1 cellular context compared by ENCODE assay signal in the genomic region with DNA sequence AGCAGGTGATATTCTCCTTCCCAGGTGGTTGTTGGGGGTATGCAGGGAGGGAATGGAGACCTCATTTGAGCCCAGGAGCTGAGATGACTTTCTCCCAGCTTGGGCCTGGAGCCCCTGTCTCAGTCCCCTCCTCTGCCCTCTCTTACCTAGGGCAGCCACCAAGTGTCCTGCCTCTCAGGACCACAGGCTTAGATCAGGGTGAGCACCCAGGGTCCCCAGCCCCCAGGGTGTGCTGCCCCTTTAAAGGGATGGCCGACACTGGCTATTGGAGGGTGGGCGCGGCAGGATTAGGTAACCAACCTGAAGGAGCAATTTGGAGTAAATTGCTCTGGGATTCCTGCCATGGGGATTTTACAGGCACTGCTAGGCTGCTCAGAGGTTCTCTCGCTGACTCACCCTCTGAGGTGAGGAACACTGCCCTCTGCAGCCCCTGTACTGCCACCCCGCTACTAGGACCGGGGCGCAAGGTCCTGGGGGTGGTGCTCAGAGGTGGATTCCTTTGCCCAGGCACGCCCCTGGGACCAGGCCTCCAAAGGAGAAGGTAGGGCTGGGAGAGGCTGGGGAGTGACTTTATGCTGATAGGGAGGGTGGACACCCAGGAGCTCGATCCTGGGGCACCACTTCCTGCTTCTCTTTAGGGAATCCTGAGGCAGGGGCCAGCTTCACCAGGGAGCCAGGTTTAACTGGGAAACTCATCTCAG.
TF ChIP-seq lines count a peak whose summit lies in the region.

No MANE protein-coding gene starts in this region.

TF ChIP-seq in K562, 482 proteins besides CTCF, POLR2A, EP300 and RAD21 (continued from another document and continues in another):
- TF ChIP-seq, protein P1, sequence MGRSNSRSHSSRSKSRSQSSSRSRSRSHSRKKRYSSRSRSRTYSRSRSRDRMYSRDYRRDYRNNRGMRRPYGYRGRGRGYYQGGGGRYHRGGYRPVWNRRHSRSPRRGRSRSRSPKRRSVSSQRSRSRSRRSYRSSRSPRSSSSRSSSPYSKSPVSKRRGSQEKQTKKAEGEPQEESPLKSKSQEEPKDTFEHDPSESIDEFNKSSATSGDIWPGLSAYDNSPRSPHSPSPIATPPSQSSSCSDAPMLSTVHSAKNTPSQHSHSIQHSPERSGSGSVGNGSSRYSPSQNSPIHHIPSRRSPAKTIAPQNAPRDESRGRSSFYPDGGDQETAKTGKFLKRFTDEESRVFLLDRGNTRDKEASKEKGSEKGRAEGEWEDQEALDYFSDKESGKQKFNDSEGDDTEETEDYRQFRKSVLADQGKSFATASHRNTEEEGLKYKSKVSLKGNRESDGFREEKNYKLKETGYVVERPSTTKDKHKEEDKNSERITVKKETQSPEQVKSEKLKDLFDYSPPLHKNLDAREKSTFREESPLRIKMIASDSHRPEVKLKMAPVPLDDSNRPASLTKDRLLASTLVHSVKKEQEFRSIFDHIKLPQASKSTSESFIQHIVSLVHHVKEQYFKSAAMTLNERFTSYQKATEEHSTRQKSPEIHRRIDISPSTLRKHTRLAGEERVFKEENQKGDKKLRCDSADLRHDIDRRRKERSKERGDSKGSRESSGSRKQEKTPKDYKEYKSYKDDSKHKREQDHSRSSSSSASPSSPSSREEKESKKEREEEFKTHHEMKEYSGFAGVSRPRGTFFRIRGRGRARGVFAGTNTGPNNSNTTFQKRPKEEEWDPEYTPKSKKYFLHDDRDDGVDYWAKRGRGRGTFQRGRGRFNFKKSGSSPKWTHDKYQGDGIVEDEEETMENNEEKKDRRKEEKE (IDR thresholded peaks at IDR 0.05; ENCODE audit: borderline replicate concordance in 1 of 2, control insufficient read depth in 1 of 2, low read depth in 2 of 2, low read length in 1 of 2), result no peak
- TF ChIP-seq, protein P2, sequence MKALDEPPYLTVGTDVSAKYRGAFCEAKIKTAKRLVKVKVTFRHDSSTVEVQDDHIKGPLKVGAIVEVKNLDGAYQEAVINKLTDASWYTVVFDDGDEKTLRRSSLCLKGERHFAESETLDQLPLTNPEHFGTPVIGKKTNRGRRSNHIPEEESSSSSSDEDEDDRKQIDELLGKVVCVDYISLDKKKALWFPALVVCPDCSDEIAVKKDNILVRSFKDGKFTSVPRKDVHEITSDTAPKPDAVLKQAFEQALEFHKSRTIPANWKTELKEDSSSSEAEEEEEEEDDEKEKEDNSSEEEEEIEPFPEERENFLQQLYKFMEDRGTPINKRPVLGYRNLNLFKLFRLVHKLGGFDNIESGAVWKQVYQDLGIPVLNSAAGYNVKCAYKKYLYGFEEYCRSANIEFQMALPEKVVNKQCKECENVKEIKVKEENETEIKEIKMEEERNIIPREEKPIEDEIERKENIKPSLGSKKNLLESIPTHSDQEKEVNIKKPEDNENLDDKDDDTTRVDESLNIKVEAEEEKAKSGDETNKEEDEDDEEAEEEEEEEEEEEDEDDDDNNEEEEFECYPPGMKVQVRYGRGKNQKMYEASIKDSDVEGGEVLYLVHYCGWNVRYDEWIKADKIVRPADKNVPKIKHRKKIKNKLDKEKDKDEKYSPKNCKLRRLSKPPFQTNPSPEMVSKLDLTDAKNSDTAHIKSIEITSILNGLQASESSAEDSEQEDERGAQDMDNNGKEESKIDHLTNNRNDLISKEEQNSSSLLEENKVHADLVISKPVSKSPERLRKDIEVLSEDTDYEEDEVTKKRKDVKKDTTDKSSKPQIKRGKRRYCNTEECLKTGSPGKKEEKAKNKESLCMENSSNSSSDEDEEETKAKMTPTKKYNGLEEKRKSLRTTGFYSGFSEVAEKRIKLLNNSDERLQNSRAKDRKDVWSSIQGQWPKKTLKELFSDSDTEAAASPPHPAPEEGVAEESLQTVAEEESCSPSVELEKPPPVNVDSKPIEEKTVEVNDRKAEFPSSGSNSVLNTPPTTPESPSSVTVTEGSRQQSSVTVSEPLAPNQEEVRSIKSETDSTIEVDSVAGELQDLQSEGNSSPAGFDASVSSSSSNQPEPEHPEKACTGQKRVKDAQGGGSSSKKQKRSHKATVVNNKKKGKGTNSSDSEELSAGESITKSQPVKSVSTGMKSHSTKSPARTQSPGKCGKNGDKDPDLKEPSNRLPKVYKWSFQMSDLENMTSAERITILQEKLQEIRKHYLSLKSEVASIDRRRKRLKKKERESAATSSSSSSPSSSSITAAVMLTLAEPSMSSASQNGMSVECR (CRISPR knock-in tag; IDR thresholded peaks at IDR 0.05), result no peak
- no peak for TF ChIP-seq OTX1 (CRISPR knock-in tag; IDR thresholded peaks at IDR 0.05)
- no peak for TF ChIP-seq ZSCAN29 (IDR thresholded peaks at IDR 0.05)
- no peak for TF ChIP-seq ETV5 (CRISPR knock-in tag; IDR thresholded peaks at IDR 0.05; ENCODE audit: low read depth)
- TF ChIP-seq, protein P3, sequence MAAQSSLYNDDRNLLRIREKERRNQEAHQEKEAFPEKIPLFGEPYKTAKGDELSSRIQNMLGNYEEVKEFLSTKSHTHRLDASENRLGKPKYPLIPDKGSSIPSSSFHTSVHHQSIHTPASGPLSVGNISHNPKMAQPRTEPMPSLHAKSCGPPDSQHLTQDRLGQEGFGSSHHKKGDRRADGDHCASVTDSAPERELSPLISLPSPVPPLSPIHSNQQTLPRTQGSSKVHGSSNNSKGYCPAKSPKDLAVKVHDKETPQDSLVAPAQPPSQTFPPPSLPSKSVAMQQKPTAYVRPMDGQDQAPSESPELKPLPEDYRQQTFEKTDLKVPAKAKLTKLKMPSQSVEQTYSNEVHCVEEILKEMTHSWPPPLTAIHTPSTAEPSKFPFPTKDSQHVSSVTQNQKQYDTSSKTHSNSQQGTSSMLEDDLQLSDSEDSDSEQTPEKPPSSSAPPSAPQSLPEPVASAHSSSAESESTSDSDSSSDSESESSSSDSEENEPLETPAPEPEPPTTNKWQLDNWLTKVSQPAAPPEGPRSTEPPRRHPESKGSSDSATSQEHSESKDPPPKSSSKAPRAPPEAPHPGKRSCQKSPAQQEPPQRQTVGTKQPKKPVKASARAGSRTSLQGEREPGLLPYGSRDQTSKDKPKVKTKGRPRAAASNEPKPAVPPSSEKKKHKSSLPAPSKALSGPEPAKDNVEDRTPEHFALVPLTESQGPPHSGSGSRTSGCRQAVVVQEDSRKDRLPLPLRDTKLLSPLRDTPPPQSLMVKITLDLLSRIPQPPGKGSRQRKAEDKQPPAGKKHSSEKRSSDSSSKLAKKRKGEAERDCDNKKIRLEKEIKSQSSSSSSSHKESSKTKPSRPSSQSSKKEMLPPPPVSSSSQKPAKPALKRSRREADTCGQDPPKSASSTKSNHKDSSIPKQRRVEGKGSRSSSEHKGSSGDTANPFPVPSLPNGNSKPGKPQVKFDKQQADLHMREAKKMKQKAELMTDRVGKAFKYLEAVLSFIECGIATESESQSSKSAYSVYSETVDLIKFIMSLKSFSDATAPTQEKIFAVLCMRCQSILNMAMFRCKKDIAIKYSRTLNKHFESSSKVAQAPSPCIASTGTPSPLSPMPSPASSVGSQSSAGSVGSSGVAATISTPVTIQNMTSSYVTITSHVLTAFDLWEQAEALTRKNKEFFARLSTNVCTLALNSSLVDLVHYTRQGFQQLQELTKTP (IDR thresholded peaks at IDR 0.05; ENCODE audit: low read depth in 1 of 2, partially characterized antibody in 2 of 2), result no peak
- no peak for TF ChIP-seq KLF16 (IDR thresholded peaks at IDR 0.05)
- TF ChIP-seq PHB (CRISPR knock-in tag; IDR thresholded peaks at IDR 0.05), result no peak
- TF ChIP-seq CBX3 (IDR thresholded peaks at IDR 0.05; ENCODE audit: borderline replicate concordance in 1 of 2, low read length in 2 of 2), result no peak
- TF ChIP-seq KAT8 (IDR thresholded peaks at IDR 0.05; ENCODE audit: low read depth), result no peak
- no peak for TF ChIP-seq ZNF445 (CRISPR knock-in tag; IDR thresholded peaks at IDR 0.05; ENCODE audit: low read depth)
- TF ChIP-seq, protein P4, sequence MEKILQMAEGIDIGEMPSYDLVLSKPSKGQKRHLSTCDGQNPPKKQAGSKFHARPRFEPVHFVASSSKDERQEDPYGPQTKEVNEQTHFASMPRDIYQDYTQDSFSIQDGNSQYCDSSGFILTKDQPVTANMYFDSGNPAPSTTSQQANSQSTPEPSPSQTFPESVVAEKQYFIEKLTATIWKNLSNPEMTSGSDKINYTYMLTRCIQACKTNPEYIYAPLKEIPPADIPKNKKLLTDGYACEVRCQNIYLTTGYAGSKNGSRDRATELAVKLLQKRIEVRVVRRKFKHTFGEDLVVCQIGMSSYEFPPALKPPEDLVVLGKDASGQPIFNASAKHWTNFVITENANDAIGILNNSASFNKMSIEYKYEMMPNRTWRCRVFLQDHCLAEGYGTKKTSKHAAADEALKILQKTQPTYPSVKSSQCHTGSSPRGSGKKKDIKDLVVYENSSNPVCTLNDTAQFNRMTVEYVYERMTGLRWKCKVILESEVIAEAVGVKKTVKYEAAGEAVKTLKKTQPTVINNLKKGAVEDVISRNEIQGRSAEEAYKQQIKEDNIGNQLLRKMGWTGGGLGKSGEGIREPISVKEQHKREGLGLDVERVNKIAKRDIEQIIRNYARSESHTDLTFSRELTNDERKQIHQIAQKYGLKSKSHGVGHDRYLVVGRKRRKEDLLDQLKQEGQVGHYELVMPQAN (IDR thresholded peaks at IDR 0.05; ENCODE audit: borderline replicate concordance), result no peak
- TF ChIP-seq TCFL5 (CRISPR knock-in tag; conservative IDR thresholded peaks at IDR 0.05), result no peak
- TF ChIP-seq SLC30A9 (CRISPR knock-in tag; IDR thresholded peaks at IDR 0.05), result no peak
- TF ChIP-seq, protein P5, sequence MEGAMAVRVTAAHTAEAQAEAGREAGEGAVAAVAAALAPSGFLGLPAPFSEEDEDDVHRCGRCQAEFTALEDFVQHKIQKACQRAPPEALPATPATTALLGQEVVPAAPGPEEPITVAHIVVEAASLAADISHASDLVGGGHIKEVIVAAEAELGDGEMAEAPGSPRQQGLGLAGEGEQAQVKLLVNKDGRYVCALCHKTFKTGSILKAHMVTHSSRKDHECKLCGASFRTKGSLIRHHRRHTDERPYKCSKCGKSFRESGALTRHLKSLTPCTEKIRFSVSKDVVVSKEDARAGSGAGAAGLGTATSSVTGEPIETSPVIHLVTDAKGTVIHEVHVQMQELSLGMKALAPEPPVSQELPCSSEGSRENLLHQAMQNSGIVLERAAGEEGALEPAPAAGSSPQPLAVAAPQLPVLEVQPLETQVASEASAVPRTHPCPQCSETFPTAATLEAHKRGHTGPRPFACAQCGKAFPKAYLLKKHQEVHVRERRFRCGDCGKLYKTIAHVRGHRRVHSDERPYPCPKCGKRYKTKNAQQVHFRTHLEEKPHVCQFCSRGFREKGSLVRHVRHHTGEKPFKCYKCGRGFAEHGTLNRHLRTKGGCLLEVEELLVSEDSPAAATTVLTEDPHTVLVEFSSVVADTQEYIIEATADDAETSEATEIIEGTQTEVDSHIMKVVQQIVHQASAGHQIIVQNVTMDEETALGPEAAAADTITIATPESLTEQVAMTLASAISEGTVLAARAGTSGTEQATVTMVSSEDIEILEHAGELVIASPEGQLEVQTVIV (CRISPR knock-in tag; IDR thresholded peaks at IDR 0.05; ENCODE audit: borderline replicate concordance), result no peak
- no peak for TF ChIP-seq PHF20 (IDR thresholded peaks at IDR 0.05; ENCODE audit: partially characterized antibody)
- TF ChIP-seq, protein P6, sequence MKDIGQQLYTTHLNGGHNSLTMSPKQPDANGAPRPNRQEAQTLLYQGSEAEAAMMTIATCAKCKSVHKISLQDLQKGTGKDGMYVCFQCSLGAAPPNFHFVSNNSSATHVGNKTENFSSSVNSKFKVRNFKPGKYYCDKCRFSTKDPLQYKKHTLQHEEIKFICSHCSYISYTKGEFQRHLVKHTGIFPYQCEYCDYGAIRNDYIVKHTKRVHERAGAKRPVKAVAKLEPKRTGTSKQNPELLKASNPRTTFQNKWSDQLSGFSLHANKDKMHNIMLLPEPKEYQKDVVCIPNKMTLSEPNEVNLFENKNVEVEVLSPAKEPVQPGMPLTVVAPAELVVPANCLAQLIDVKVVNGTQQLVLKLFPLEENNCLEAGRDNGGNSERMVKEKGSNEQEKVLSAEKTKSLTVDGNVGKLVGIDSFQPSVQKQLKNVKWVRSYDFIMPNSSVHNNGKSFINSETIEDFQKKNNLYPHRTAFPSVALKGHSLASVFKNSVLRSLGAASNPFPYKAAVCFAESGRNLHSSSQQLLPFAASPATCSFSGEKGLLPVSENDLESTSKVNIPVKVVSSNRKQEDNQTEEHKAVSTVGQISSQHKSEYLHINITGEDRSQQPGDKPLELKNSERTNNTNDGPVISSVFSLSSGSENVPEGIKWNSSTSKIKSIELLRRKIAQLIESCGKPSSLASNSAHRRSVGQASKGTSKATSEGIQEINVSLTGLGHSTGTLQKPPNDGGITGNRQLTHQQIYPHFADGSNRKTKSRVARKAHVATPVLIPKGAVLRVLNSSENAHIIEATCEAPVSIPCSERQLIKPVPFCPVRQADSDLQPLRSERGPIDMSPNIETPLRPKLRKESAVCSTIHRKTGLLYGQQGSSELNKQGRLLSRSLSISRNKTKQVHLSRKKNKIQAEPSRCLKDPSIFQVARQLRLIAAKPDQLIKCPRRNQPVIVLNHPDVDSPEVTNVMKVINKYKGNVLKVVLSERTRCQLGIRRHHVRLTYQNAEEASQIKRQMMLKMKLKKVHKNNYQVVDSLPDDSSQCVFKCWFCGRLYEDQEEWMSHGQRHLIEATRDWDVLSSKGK (CRISPR knock-in tag; IDR thresholded peaks at IDR 0.05), result no peak
- TF ChIP-seq ZNF165 (CRISPR knock-in tag; IDR thresholded peaks at IDR 0.05; ENCODE audit: borderline replicate concordance), result no peak
- TF ChIP-seq GATAD2A (IDR thresholded peaks at IDR 0.05), result peak; percentile 24; the same call in 1 of the 2 replicates
- TF ChIP-seq NR2C2 (CRISPR knock-in tag; IDR thresholded peaks at IDR 0.05), result no peak
- TF ChIP-seq NR2C2 (tag; IDR thresholded peaks at IDR 0.05), result peak; percentile 67; the same call in 1 of the 2 replicates
- TF ChIP-seq SMAD1 (IDR thresholded peaks at IDR 0.05; ENCODE audit: low read depth, low read length, partially characterized antibody), result no peak
- no peak for TF ChIP-seq U2AF2 (optimal IDR thresholded peaks at IDR 0.05; ENCODE audit: low read depth, low read length)
- TF ChIP-seq, protein P7, sequence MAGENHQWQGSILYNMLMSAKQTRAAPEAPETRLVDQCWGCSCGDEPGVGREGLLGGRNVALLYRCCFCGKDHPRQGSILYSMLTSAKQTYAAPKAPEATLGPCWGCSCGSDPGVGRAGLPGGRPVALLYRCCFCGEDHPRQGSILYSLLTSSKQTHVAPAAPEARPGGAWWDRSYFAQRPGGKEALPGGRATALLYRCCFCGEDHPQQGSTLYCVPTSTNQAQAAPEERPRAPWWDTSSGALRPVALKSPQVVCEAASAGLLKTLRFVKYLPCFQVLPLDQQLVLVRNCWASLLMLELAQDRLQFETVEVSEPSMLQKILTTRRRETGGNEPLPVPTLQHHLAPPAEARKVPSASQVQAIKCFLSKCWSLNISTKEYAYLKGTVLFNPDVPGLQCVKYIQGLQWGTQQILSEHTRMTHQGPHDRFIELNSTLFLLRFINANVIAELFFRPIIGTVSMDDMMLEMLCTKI (IDR thresholded peaks at IDR 0.05; ENCODE audit: partially characterized antibody), result no peak
- TF ChIP-seq MECOM (CRISPR knock-in tag; IDR thresholded peaks at IDR 0.05), result no peak
- TF ChIP-seq, protein P8, sequence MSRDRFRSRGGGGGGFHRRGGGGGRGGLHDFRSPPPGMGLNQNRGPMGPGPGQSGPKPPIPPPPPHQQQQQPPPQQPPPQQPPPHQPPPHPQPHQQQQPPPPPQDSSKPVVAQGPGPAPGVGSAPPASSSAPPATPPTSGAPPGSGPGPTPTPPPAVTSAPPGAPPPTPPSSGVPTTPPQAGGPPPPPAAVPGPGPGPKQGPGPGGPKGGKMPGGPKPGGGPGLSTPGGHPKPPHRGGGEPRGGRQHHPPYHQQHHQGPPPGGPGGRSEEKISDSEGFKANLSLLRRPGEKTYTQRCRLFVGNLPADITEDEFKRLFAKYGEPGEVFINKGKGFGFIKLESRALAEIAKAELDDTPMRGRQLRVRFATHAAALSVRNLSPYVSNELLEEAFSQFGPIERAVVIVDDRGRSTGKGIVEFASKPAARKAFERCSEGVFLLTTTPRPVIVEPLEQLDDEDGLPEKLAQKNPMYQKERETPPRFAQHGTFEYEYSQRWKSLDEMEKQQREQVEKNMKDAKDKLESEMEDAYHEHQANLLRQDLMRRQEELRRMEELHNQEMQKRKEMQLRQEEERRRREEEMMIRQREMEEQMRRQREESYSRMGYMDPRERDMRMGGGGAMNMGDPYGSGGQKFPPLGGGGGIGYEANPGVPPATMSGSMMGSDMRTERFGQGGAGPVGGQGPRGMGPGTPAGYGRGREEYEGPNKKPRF (IDR thresholded peaks at IDR 0.05; ENCODE audit: low read depth, low read length), result no peak
- peak; percentile 90 for TF ChIP-seq FOSL1 (tag; conservative IDR thresholded peaks at IDR 0.05)
